In the genomic region with DNA sequence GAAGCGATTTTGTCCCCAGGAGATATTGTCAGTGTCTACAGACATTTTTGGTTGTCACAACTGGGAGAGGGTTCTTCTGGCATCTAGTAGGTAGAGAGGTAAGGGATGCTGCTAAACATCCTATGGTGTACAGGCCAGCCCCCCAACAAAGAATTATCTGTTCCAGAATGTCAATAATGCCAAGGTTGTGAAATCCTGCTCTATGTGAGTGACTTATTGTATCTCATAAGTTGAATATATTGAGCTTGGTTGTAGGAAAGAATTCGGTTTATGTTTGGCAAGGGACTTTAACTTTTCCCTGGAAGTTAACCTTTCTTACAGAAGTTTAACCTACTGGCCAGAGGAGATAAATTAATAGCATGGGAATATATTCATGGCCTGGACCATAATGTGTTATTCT, we compare ENCODE assay signal across 1 cellular context.
TF ChIP-seq lines count a peak whose summit lies in the region.

No MANE protein-coding gene starts in this region.

TF ChIP-seq in HepG2, 621 proteins besides CTCF, POLR2A, EP300 and RAD21 (continued from another document and continues in another):
- TF ChIP-seq, protein P1, sequence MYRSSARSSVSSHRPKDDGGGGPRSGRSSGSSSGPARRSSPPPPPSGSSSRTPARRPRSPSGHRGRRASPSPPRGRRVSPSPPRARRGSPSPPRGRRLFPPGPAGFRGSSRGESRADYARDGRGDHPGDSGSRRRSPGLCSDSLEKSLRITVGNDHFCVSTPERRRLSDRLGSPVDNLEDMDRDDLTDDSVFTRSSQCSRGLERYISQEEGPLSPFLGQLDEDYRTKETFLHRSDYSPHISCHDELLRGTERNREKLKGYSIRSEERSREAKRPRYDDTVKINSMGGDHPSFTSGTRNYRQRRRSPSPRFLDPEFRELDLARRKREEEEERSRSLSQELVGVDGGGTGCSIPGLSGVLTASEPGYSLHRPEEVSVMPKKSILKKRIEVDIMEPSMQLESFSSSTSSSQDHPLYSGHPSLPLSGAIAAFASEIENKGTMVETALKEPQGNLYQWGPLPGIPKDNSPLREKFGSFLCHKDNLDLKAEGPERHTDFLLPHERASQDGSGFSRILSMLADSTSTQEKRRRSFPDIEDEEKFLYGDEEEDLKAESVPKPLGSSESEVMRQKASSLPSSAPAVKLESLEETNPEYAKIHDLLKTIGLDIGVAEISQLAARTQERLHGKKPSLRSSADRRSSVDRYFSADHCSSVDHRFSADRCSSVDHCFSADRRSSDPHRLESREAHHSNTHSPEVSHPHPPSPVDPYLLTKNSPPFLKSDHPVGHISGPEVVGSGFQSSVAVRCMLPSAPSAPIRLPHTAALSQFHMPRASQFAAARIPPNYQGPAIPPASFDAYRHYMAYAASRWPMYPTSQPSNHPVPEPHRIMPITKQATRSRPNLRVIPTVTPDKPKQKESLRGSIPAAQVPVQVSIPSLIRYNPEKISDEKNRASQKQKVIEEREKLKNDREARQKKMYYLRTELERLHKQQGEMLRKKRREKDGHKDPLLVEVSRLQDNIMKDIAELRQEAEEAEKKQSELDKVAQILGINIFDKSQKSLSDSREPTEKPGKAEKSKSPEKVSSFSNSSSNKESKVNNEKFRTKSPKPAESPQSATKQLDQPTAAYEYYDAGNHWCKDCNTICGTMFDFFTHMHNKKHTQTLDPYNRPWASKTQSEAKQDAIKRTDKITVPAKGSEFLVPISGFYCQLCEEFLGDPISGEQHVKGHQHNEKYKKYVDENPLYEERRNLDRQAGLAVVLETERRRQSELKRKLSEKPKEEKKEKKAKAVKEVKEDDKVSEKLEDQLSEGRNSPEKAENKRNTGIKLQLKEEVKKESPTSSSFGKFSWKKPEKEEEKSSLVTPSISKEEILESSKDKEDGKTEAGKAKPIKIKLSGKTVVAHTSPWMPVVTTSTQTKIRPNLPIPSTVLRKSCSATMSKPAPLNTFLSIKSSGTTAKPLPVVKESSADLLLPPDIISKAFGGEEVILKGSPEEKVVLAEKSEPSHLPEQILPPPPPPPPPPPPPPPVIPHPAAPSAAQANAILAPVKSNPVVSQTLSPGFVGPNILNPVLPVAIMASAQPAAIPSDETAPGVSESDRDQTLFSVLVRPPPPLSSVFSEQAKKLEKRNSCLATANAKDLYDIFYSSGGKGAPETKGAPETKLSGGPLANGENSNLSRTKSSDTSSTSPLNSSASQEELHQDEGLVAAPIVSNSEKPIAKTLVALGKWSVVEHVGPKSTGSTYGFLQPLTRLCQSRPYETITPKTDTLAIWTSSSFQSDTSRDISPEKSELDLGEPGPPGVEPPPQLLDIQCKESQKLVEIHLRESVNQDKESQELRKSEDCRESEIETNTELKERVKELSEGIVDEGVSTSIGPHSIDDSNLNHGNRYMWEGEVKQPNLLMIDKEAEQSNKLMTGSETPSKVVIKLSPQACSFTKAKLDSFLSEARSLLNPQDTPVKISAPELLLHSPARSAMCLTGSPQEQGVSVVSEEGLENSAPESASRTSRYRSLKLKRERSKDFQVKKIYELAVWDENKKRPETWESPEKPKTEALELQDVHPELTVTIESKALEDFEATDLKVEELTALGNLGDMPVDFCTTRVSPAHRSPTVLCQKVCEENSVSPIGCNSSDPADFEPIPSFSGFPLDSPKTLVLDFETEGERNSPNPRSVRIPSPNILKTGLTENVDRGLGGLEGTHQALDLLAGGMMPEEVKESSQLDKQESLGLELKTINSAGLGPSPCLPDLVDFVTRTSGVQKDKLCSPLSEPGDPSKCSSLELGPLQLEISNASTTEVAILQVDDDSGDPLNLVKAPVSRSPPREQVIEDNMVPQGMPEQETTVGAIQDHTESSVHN (CRISPR knock-in tag; IDR thresholded peaks at IDR 0.05): no peak
- TF ChIP-seq, protein P2, sequence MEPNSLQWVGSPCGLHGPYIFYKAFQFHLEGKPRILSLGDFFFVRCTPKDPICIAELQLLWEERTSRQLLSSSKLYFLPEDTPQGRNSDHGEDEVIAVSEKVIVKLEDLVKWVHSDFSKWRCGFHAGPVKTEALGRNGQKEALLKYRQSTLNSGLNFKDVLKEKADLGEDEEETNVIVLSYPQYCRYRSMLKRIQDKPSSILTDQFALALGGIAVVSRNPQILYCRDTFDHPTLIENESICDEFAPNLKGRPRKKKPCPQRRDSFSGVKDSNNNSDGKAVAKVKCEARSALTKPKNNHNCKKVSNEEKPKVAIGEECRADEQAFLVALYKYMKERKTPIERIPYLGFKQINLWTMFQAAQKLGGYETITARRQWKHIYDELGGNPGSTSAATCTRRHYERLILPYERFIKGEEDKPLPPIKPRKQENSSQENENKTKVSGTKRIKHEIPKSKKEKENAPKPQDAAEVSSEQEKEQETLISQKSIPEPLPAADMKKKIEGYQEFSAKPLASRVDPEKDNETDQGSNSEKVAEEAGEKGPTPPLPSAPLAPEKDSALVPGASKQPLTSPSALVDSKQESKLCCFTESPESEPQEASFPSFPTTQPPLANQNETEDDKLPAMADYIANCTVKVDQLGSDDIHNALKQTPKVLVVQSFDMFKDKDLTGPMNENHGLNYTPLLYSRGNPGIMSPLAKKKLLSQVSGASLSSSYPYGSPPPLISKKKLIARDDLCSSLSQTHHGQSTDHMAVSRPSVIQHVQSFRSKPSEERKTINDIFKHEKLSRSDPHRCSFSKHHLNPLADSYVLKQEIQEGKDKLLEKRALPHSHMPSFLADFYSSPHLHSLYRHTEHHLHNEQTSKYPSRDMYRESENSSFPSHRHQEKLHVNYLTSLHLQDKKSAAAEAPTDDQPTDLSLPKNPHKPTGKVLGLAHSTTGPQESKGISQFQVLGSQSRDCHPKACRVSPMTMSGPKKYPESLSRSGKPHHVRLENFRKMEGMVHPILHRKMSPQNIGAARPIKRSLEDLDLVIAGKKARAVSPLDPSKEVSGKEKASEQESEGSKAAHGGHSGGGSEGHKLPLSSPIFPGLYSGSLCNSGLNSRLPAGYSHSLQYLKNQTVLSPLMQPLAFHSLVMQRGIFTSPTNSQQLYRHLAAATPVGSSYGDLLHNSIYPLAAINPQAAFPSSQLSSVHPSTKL (CRISPR knock-in tag; IDR thresholded peaks at IDR 0.05): peak; percentile 79
- TF ChIP-seq SYNCRIP (IDR thresholded peaks at IDR 0.05; ENCODE audit: insufficient read depth, low read depth, low read length): no peak
- 0 out of 2 replicates have a peak, but pooled peaks have one; percentile 22 for TF ChIP-seq ZNF3 (CRISPR knock-in tag; IDR thresholded peaks at IDR 0.05)
- no peak for TF ChIP-seq NFIB (CRISPR knock-in tag; IDR thresholded peaks at IDR 0.05; ENCODE audit: borderline replicate concordance)
- TF ChIP-seq MYNN (CRISPR knock-in tag; IDR thresholded peaks at IDR 0.05; ENCODE audit: low read depth): no peak
- TF ChIP-seq, protein P3, sequence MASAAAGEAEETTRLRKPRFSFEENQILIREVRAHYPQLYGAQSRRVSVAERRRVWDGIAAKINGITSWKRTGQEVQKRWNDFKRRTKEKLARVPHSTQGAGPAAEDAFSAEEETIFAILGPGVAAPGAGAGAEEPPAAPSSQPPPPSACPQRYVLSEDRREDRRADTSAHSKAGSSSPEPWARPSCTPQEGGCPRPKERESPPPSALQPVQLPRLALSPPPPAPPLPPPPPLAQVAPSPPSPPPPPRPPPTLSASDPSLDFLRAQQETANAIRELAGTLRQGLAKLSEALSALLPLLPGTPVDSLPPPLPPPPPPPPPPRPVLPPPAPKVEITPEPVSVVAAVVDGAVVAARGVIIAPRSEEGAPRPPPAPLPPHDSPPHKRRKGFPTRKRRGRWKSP (CRISPR knock-in tag; IDR thresholded peaks at IDR 0.05): no peak
- no peak for TF ChIP-seq ATRX (CRISPR knock-in tag; IDR thresholded peaks at IDR 0.05; ENCODE audit: borderline replicate concordance)
- TF ChIP-seq KAT8 (CRISPR knock-in tag; IDR thresholded peaks at IDR 0.05): 0 out of 2 replicates have a peak, but pooled peaks have one; percentile 39
- no peak for TF ChIP-seq ATF7-NPFF (CRISPR knock-in tag; IDR thresholded peaks at IDR 0.05; ENCODE audit: low read depth)
- TF ChIP-seq, protein P4, sequence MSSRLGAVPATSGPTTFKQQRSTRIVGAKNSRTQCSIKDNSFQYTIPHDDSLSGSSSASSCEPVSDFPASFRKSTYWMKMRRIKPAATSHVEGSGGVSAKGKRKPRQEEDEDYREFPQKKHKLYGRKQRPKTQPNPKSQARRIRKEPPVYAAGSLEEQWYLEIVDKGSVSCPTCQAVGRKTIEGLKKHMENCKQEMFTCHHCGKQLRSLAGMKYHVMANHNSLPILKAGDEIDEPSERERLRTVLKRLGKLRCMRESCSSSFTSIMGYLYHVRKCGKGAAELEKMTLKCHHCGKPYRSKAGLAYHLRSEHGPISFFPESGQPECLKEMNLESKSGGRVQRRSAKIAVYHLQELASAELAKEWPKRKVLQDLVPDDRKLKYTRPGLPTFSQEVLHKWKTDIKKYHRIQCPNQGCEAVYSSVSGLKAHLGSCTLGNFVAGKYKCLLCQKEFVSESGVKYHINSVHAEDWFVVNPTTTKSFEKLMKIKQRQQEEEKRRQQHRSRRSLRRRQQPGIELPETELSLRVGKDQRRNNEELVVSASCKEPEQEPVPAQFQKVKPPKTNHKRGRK (CRISPR knock-in tag; IDR thresholded peaks at IDR 0.05): no peak
- no peak for TF ChIP-seq ZSCAN20 (CRISPR knock-in tag; IDR thresholded peaks at IDR 0.05; ENCODE audit: borderline replicate concordance)
- TF ChIP-seq, protein P5, sequence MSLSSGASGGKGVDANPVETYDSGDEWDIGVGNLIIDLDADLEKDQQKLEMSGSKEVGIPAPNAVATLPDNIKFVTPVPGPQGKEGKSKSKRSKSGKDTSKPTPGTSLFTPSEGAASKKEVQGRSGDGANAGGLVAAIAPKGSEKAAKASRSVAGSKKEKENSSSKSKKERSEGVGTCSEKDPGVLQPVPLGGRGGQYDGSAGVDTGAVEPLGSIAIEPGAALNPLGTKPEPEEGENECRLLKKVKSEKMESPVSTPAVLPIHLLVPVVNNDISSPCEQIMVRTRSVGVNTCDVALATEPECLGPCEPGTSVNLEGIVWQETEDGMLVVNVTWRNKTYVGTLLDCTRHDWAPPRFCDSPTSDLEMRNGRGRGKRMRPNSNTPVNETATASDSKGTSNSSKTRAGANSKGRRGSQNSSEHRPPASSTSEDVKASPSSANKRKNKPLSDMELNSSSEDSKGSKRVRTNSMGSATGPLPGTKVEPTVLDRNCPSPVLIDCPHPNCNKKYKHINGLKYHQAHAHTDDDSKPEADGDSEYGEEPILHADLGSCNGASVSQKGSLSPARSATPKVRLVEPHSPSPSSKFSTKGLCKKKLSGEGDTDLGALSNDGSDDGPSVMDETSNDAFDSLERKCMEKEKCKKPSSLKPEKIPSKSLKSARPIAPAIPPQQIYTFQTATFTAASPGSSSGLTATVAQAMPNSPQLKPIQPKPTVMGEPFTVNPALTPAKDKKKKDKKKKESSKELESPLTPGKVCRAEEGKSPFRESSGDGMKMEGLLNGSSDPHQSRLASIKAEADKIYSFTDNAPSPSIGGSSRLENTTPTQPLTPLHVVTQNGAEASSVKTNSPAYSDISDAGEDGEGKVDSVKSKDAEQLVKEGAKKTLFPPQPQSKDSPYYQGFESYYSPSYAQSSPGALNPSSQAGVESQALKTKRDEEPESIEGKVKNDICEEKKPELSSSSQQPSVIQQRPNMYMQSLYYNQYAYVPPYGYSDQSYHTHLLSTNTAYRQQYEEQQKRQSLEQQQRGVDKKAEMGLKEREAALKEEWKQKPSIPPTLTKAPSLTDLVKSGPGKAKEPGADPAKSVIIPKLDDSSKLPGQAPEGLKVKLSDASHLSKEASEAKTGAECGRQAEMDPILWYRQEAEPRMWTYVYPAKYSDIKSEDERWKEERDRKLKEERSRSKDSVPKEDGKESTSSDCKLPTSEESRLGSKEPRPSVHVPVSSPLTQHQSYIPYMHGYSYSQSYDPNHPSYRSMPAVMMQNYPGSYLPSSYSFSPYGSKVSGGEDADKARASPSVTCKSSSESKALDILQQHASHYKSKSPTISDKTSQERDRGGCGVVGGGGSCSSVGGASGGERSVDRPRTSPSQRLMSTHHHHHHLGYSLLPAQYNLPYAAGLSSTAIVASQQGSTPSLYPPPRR (CRISPR knock-in tag; IDR thresholded peaks at IDR 0.05; ENCODE audit: borderline replicate concordance): peak; percentile 23; the same call in 1 of the 2 replicates
- TF ChIP-seq SOX5 (CRISPR knock-in tag; IDR thresholded peaks at IDR 0.05; ENCODE audit: borderline replicate concordance): peak; percentile 59; the same call in 1 of the 2 replicates
- TF ChIP-seq ZNF30 (CRISPR knock-in tag; IDR thresholded peaks at IDR 0.05): no peak
- TF ChIP-seq BRCA1 (CRISPR knock-in tag; IDR thresholded peaks at IDR 0.05): no peak
- TF ChIP-seq GATAD2A (CRISPR knock-in tag; IDR thresholded peaks at IDR 0.05): peak; percentile 88
- TF ChIP-seq FOSL1 (CRISPR knock-in tag; IDR thresholded peaks at IDR 0.05; ENCODE audit: borderline replicate concordance): no peak
- TF ChIP-seq, protein P6, sequence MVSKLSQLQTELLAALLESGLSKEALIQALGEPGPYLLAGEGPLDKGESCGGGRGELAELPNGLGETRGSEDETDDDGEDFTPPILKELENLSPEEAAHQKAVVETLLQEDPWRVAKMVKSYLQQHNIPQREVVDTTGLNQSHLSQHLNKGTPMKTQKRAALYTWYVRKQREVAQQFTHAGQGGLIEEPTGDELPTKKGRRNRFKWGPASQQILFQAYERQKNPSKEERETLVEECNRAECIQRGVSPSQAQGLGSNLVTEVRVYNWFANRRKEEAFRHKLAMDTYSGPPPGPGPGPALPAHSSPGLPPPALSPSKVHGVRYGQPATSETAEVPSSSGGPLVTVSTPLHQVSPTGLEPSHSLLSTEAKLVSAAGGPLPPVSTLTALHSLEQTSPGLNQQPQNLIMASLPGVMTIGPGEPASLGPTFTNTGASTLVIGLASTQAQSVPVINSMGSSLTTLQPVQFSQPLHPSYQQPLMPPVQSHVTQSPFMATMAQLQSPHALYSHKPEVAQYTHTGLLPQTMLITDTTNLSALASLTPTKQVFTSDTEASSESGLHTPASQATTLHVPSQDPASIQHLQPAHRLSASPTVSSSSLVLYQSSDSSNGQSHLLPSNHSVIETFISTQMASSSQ (IDR thresholded peaks at IDR 0.05; ENCODE audit: low read depth): no peak
- TF ChIP-seq, protein P6 (CRISPR knock-in tag; IDR thresholded peaks at IDR 0.05; ENCODE audit: borderline replicate concordance): peak; percentile 61; the same call in 1 of the 2 replicates
- peak; percentile 58; the same call in 1 of the 2 replicates for TF ChIP-seq NFIC (IDR thresholded peaks at IDR 0.05; ENCODE audit: low read length)
- TF ChIP-seq SRSF9 (IDR thresholded peaks at IDR 0.05; ENCODE audit: borderline replicate concordance, insufficient read depth, low read depth, low read length, poor library complexity, severe bottlenecking): no peak
- TF ChIP-seq NCOA2 (CRISPR knock-in tag; IDR thresholded peaks at IDR 0.05): peak; percentile 78
- TF ChIP-seq ZSCAN29 (CRISPR knock-in tag; conservative IDR thresholded peaks at IDR 0.05): peak; percentile 99
- no peak for TF ChIP-seq KMT2B (CRISPR knock-in tag; IDR thresholded peaks at IDR 0.05)
- TF ChIP-seq ZNF644 (CRISPR knock-in tag; IDR thresholded peaks at IDR 0.05; ENCODE audit: low read depth): 0 out of 2 replicates have a peak, but pooled peaks have one; percentile 26
